ENCODE assay signal across 25 cellular contexts in genomic region chr1:202376247-202376646, GRCh38. TPM values are rescaled to one million over a fixed set of nuclear protein-coding genes. Genes with fewer than 3 reads are reported as not detected.
DNase-seq lines count a peak whose midpoint lies in the region; ATAC-seq and TF ChIP-seq lines count a peak whose summit lies in the region.
"Had no signal": no experiment of that assay in that cellular context is flagged by ENCODE, and none has a peak within 500 bp of the region (broad histone marks: within the 10 kb centered on the region; RNA-seq: fewer than 3 reads in every experiment).

No MANE protein-coding gene starts in this region.

- H3K4me3 Mint-ChIP-seq in MCF 10A (ENCODE audit: unreplicated experiment), result peak overlapping the region; percentile 26
- no peak overlapping the region for H3K4me3 Mint-ChIP-seq in stimulated activated effector memory CD8-positive, alpha-beta T cell treated with anti-CD3 and anti-CD28 coated beads, Interleukin-12 subunit alpha, Interleukin-12 subunit beta, amount 100 ng/mL, for 72 hours
- H3K4me3 Mint-ChIP-seq: activated CD8-positive, alpha-beta T cell treated with anti-CD3 and anti-CD28 coated beads for 36 hours; activated naive CD8-positive, alpha-beta T cell; IgD-negative memory B cell had no signal

- POLR2A ChIA-PET in MCF 10A (lab: Yijun Ruan, JAX), result interaction anchor here (1.0 to 1.1 kb wide), 3 partner anchors 10 to 30 kb away, joined by 3 to 4 read pairs (median 3); partner anchors contain the start of gene PPP1R12B
- POLR2A ChIA-PET in PC-9 (lab: Charles Lee; ENCODE audit: unreplicated experiment), result no interaction called here

- no peak overlapping the region for H3K4me3 ChIP-seq in breast epithelium
- H3K4me3 ChIP-seq in PC-9, result no peak overlapping the region
- no peak overlapping the region for H3K4me3 ChIP-seq in fibroblast of pulmonary artery (replicated peaks; ENCODE audit: low read depth, low read length)
- H3K4me3 ChIP-seq: cardiac muscle cell, GM12878, ovary, sigmoid colon, vagina had no signal

- H3K27me3 ChIP-seq in breast epithelium, result no peaks in the 10 kb centered on the region
- H3K27me3 ChIP-seq in PC-9 (ENCODE audit: insufficient read depth, low read depth), result no peaks in the 10 kb centered on the region
- H3K27me3 ChIP-seq: cardiac muscle cell, foreskin keratinocyte, ovary, sigmoid colon, vagina had no signal

- H3K36me3 Mint-ChIP-seq in MCF 10A (ENCODE audit: insufficient read depth, unreplicated experiment), result peaks cover 6% of the 10 kb centered on the region
- no peaks in the 10 kb centered on the region for H3K36me3 Mint-ChIP-seq in stimulated activated effector memory CD8-positive, alpha-beta T cell treated with anti-CD3 and anti-CD28 coated beads, Interleukin-12 subunit alpha, Interleukin-12 subunit beta, amount 100 ng/mL, for 72 hours

- peaks cover 19% of the 10 kb centered on the region for H3K9me3 Mint-ChIP-seq in MCF 10A (ENCODE audit: unreplicated experiment)
- H3K9me3 Mint-ChIP-seq in stimulated activated effector memory CD8-positive, alpha-beta T cell treated with anti-CD3 and anti-CD28 coated beads, Interleukin-12 subunit alpha, Interleukin-12 subunit beta, amount 100 ng/mL, for 72 hours, result no peaks in the 10 kb centered on the region
- H3K9me3 Mint-ChIP-seq: activated CD8-positive, alpha-beta T cell treated with anti-CD3 and anti-CD28 coated beads for 36 hours; IgD-negative memory B cell had no signal

- H3K4me1 ChIP-seq in breast epithelium (no peaks in the 10 kb centered on the region), PC-9 (replicated peaks; ENCODE audit: insufficient read depth) (peaks cover 44% of the 10 kb centered on the region)
- H3K4me1 ChIP-seq: vagina had no signal

- TF ChIP-seq POLR2A in breast epithelium (IDR thresholded peaks at IDR 0.05), result no peak

- H3K79me2 ChIP-seq in PC-9 (ENCODE audit: low read depth), result peaks cover 76% of the 10 kb centered on the region

- H3K9me3 ChIP-seq in breast epithelium (no peaks in the 10 kb centered on the region), PC-9 (ENCODE audit: insufficient read depth, low read depth) (no peaks in the 10 kb centered on the region)
- H3K9me3 ChIP-seq: ovary, sigmoid colon, vagina had no signal

- no peak for ATAC-seq in stimulated activated effector memory CD8-positive, alpha-beta T cell treated with anti-CD3 and anti-CD28 coated beads, Interleukin-12 subunit alpha, Interleukin-12 subunit beta, amount 100 ng/mL, for 72 hours
- ATAC-seq in GM19023 (IDR thresholded peaks at IDR 0.05; ENCODE audit: unreplicated experiment), result no peak
- ATAC-seq: activated CD8-positive, alpha-beta T cell treated with anti-CD3 and anti-CD28 coated beads for 36 hours; foreskin keratinocyte; left ventricle myocardium superior had no signal

- peak; percentile 58 for DNase-seq in MCF 10A (ENCODE audit: unreplicated experiment)
- DNase-seq in breast epithelium (ENCODE audit: low spot score in 2 of 2), result no peak
- DNase-seq in PC-9, result no peak
- peak; percentile 35 for DNase-seq in fibroblast of pulmonary artery (ENCODE audit: low read depth)
- no peak for DNase-seq in stimulated activated effector memory CD8-positive, alpha-beta T cell treated with anti-CD3 and anti-CD28 coated beads, Interleukin-12 subunit alpha, Interleukin-12 subunit beta, amount 100 ng/mL, for 72 hours (ENCODE audit: low spot score in 2 of 2)
- DNase-seq in activated CD4-positive, alpha-beta T cell treated with anti-CD3 and anti-CD28 coated beads for 1 hour, result no peak
- no peak for DNase-seq in HCEC 1CT
- DNase-seq: activated CD8-positive, alpha-beta T cell treated with anti-CD3 and anti-CD28 coated beads for 36 hours; activated T-cell treated with anti-CD3 and anti-CD28 coated beads, Interleukin-2, amount 50 U/mL, for 48 hours; COR-L47; effector CD8-positive, alpha-beta T cell; foreskin keratinocyte; left ventricle myocardium superior; NCI-H1105 treated with DMSO at 0.1 percent for 48 hours; NCI-H748 treated with DMSO at 0.1 percent for 48 hours; ovary; sigmoid colon; stimulated activated CD4-positive, alpha-beta T cell treated with anti-CD3 and anti-CD28 coated beads, Interleukin-2, amount 100 ng/mL, for 24 hours had no signal

- no peaks in the 10 kb centered on the region for H3K27me3 Mint-ChIP-seq in MCF 10A (ENCODE audit: insufficient read depth, unreplicated experiment)
- H3K27me3 Mint-ChIP-seq: activated CD8-positive, alpha-beta T cell treated with anti-CD3 and anti-CD28 coated beads for 36 hours; activated naive CD8-positive, alpha-beta T cell; IgD-negative memory B cell had no signal

- TF ChIP-seq CTCF in MCF 10A (IDR thresholded peaks at IDR 0.05; ENCODE audit: unreplicated experiment) (no peak), breast epithelium (IDR thresholded peaks at IDR 0.05) (no peak), PC-9 (conservative IDR thresholded peaks at IDR 0.05) (no peak), fibroblast of pulmonary artery (IDR thresholded peaks at IDR 0.05; ENCODE audit: low read length, missing control alignments) (no peak)

- no peaks in the 10 kb centered on the region for H3K9me2 ChIP-seq in PC-9 (ENCODE audit: insufficient read depth)

- peaks cover 46% of the 10 kb centered on the region for H3K4me1 Mint-ChIP-seq in MCF 10A (ENCODE audit: insufficient read depth, unreplicated experiment)
- H3K4me1 Mint-ChIP-seq in stimulated activated effector memory CD8-positive, alpha-beta T cell treated with anti-CD3 and anti-CD28 coated beads, Interleukin-12 subunit alpha, Interleukin-12 subunit beta, amount 100 ng/mL, for 72 hours, result peaks cover 46% of the 10 kb centered on the region

- intact Hi-C loops in MCF 10A (cut with micrococcal nuclease), result no loop called here
- intact Hi-C loops in breast epithelium (cut with DNase I; ENCODE audit: low total_unique reads), result no loop called here
- intact Hi-C loops in PC-9 (cut with micrococcal nuclease; ENCODE audit: unreplicated experiment), result no loop called here

- no TSS peak for BruUV-seq in MCF 10A (replicated peaks; lab: Mats Ljungman, UMichigan)
- BruUV-seq in PC-9 (replicated peaks; lab: Mats Ljungman, UMichigan), result no TSS peak

- H2AFZ ChIP-seq in PC-9, result no peak overlapping the region

- peak overlapping the region; percentile 35 for H3K27ac Mint-ChIP-seq in MCF 10A (ENCODE audit: low read depth, unreplicated experiment)
- peak overlapping the region; percentile 2 for H3K27ac Mint-ChIP-seq in stimulated activated effector memory CD8-positive, alpha-beta T cell treated with anti-CD3 and anti-CD28 coated beads, Interleukin-12 subunit alpha, Interleukin-12 subunit beta, amount 100 ng/mL, for 72 hours
- H3K27ac Mint-ChIP-seq: activated CD8-positive, alpha-beta T cell treated with anti-CD3 and anti-CD28 coated beads for 36 hours; activated naive CD8-positive, alpha-beta T cell; IgD-negative memory B cell had no signal

- H3K27ac ChIP-seq in breast epithelium, result no peak overlapping the region
- peak overlapping the region; percentile 30; the same call in 1 of the 2 replicates for H3K27ac ChIP-seq in PC-9
- H3K27ac ChIP-seq: cardiac muscle cell, foreskin keratinocyte, ovary, sigmoid colon, vagina, VCaP had no signal

- H3K36me3 ChIP-seq in breast epithelium (no peaks in the 10 kb centered on the region), PC-9 (ENCODE audit: low read depth) (no peaks in the 10 kb centered on the region)
- H3K36me3 ChIP-seq: cardiac muscle cell, ovary, sigmoid colon, vagina had no signal

- H4K20me1 ChIP-seq in PC-9 (ENCODE audit: insufficient read depth), result no peaks in the 10 kb centered on the region

- CTCF ChIA-PET in MCF 10A (lab: Yijun Ruan, JAX), result interaction anchor here (0.6 to 1.2 kb wide), 3 partner anchors 14 to 309 kb away, joined by 3 read pairs; no protein-coding TSS in a partner anchor
- CTCF ChIA-PET in PC-9 (lab: Charles Lee), result no interaction called here

- H3F3A ChIP-seq in PC-9 (ENCODE audit: insufficient read depth, low read depth), result peaks cover 22% of the 10 kb centered on the region

- H3K4me2 ChIP-seq in PC-9, result no peak overlapping the region

RNA-seq across cellular contexts. Expression of gene PPP1R12B, which starts 27.7 kb away (rescaled TPM):
- total RNA-seq in MCF 10A (2022) (31.1 and 33.8 TPM in 2 replicates), breast epithelium (100 to 1,000 TPM in 1 of 3 donors, 10 to 100 TPM in 2; 76.4 to 123 (median 90.7) TPM), PC-9 (2021) (33.3 and 35.8 TPM in 2 replicates)

RNA-seq across cellular contexts. Expression of gene UBE2T, which starts 34.5 kb away (rescaled TPM):
- total RNA-seq in MCF 10A (2022), result 29.1 and 31.9 TPM in 2 replicates
- total RNA-seq in breast epithelium, result 1 to 10 TPM; 1.4 to 6.0 (median 2.6) TPM
- total RNA-seq in PC-9 (2021), result 43.2 and 55.5 TPM in 2 replicates

Comparison
In these comparisons a context has a peak if more than half of its experiments do, and no peak if none do; other contexts are left out.
1. DNase-seq: peak in MCF 10A (single experiment) and fibroblast of pulmonary artery (single experiment); none in breast epithelium (0 of 2), PC-9 (0 of 2), stimulated activated effector memory CD8-positive, alpha-beta T cell treated with anti-CD3 and anti-CD28 coated beads, Interleukin-12 subunit alpha, Interleukin-12 subunit beta, amount 100 ng/mL, for 72 hours (0 of 2), activated CD4-positive, alpha-beta T cell treated with anti-CD3 and anti-CD28 coated beads for 1 hour (single experiment) and HCEC 1CT (single experiment).